19 cellular contexts compared by ENCODE assay signal in genomic region chr18:79392226-79392625, GRCh38. TPM values are rescaled to one million over a fixed set of nuclear protein-coding genes. Genes with fewer than 3 reads are reported as not detected.
A peak's percentile ranks its signal among the peaks of the same experiment; 100 is the strongest.
DNase-seq lines count a peak whose midpoint lies in the region; ATAC-seq and TF ChIP-seq lines count a peak whose summit lies in the region.
"Had no signal": no experiment of that assay in that cellular context is flagged by ENCODE, and none has a peak within 500 bp of the region (broad histone marks: within the 10 kb centered on the region; RNA-seq: fewer than 3 reads in every experiment).

No MANE protein-coding gene starts in this region.

- H3K4me1 Mint-ChIP-seq in activated CD4-positive, alpha-beta memory T cell treated with anti-CD3 and anti-CD28 coated beads, Interleukin-2, amount 10 ng/mL, durations not matched to agents 7 days and 5 days, result peaks cover 14% of the 10 kb centered on the region
- peaks cover 12% of the 10 kb centered on the region for H3K4me1 Mint-ChIP-seq in activated CD4-positive, alpha-beta memory T cell treated with anti-CD3 and anti-CD28 coated beads for 36 hours (ENCODE audit: low read depth)
- H3K4me1 Mint-ChIP-seq in endothelial cell (ENCODE audit: unreplicated experiment), result peaks cover 31% of the 10 kb centered on the region

- H3K4me3 Mint-ChIP-seq in activated CD4-positive, alpha-beta memory T cell treated with anti-CD3 and anti-CD28 coated beads, Interleukin-2, amount 10 ng/mL, durations not matched to agents 7 days and 5 days, result peak overlapping the region; percentile 21
- H3K4me3 Mint-ChIP-seq in activated CD4-positive, alpha-beta memory T cell treated with anti-CD3 and anti-CD28 coated beads for 36 hours, result no peak overlapping the region
- H3K4me3 Mint-ChIP-seq in endothelial cell (ENCODE audit: unreplicated experiment), result no peak overlapping the region

- TF ChIP-seq EP300 in sigmoid colon (IDR thresholded peaks at IDR 0.05), result no peak

- no peaks in the 10 kb centered on the region for H3K36me3 ChIP-seq in RWPE2 (ENCODE audit: low read depth)
- H3K36me3 ChIP-seq in sigmoid colon, result no peaks in the 10 kb centered on the region
- H3K36me3 ChIP-seq: BLaER1 treated with 17β-estradiol and CSF1 and Interleukin-3, amounts not matched to agents 10 nM and 100 nM; heart left ventricle; lower lobe of right lung had no signal

- WGBS in sigmoid colon, 2 donors, result 76 to 88% methylated on average over 8 of the region's 8 CpGs

- no peak overlapping the region for H3K4me3 ChIP-seq in RWPE2 (ENCODE audit: severe bottlenecking)
- H3K4me3 ChIP-seq in sigmoid colon, result no peak overlapping the region

- no peak for DNase-seq in activated CD4-positive, alpha-beta memory T cell treated with anti-CD3 and anti-CD28 coated beads, Interleukin-2, amount 10 ng/mL, durations not matched to agents 7 days and 5 days
- DNase-seq in activated CD4-positive, alpha-beta memory T cell treated with anti-CD3 and anti-CD28 coated beads for 36 hours, result no peak
- peak; percentile 18 for DNase-seq in RWPE2 (ENCODE audit: low spot score)
- DNase-seq in endothelial cell (ENCODE audit: low spot score), result no peak
- DNase-seq in sigmoid colon, result peak; percentile 58
- DNase-seq in cerebellar cortex (ENCODE audit: low spot score), result no peak
- DNase-seq in A172 (ENCODE audit: low spot score), result no peak
- DNase-seq: activated CD4-positive, alpha-beta T cell treated with anti-CD3 and anti-CD28 coated beads, Interleukin-2, amount 10 ng/mL, durations not matched to agents 24 days and 14 days; activated T-cell treated with anti-CD3 and anti-CD28 coated beads, Interleukin-2, amount 50 U/mL, for 24 hours; amygdala; cerebellar nuclear complex; heart left ventricle; lower lobe of right lung; NCI-H1417; SK-N-SH; small intestine; stimulated activated CD4-positive, alpha-beta T cell treated with anti-CD3 and anti-CD28 coated beads, Interleukin-4, amount 100 ng/mL, for 4 hours had no signal

- CTCF ChIA-PET in activated CD4-positive, alpha-beta memory T cell treated with anti-CD3 and anti-CD28 coated beads, Interleukin-2, amount 10 ng/mL, durations not matched to agents 7 days and 5 days (lab: Charles Lee), result interaction anchor here (0.7 to 2.1 kb wide), 4 partner anchors 11 to 138 kb away, joined by 4 to 11 read pairs (median 4); no protein-coding TSS in a partner anchor
- CTCF ChIA-PET in activated CD4-positive, alpha-beta memory T cell treated with anti-CD3 and anti-CD28 coated beads for 36 hours (lab: Charles Lee), result interaction anchor here (1.5 to 2.1 kb wide), 2 partner anchors 12 to 15 kb away, joined by 4 to 22 read pairs; no protein-coding TSS in a partner anchor

- peaks cover 48% of the 10 kb centered on the region for H3K27me3 Mint-ChIP-seq in activated CD4-positive, alpha-beta memory T cell treated with anti-CD3 and anti-CD28 coated beads, Interleukin-2, amount 10 ng/mL, durations not matched to agents 7 days and 5 days
- H3K27me3 Mint-ChIP-seq in activated CD4-positive, alpha-beta memory T cell treated with anti-CD3 and anti-CD28 coated beads for 36 hours, result peaks cover 4% of the 10 kb centered on the region
- H3K27me3 Mint-ChIP-seq in endothelial cell (ENCODE audit: unreplicated experiment), result peaks cover 26% of the 10 kb centered on the region

- intact Hi-C loops in activated CD4-positive, alpha-beta memory T cell treated with anti-CD3 and anti-CD28 coated beads for 36 hours (cut with micrococcal nuclease), result no loop called here
- intact Hi-C loops in sigmoid colon (cut with DNase I), result loop anchor here (5.0 kb wide), 1 partner anchor 195 kb away; no protein-coding TSS in a partner anchor

- TF ChIP-seq POLR2A in sigmoid colon (IDR thresholded peaks at IDR 0.05), result no peak

- ATAC-seq in RWPE2 (ENCODE audit: low read depth) (no peak), HG03025 (IDR thresholded peaks at IDR 0.05; ENCODE audit: low FRiP score, unreplicated experiment) (no peak)
- ATAC-seq: heart left ventricle, lower lobe of right lung had no signal

- H3K4me1 ChIP-seq in RWPE2 (ENCODE audit: insufficient read depth, poor library complexity, severe bottlenecking) (no peaks in the 10 kb centered on the region), sigmoid colon (peaks cover 0 to 33% (median 29%) of the 10 kb centered on the region in 4 donors)

- no peaks in the 10 kb centered on the region for H3K36me3 Mint-ChIP-seq in activated CD4-positive, alpha-beta memory T cell treated with anti-CD3 and anti-CD28 coated beads, Interleukin-2, amount 10 ng/mL, durations not matched to agents 7 days and 5 days (ENCODE audit: low read depth)
- H3K36me3 Mint-ChIP-seq in activated CD4-positive, alpha-beta memory T cell treated with anti-CD3 and anti-CD28 coated beads for 36 hours, result peaks cover under 1% of the 10 kb centered on the region
- peaks cover 7% of the 10 kb centered on the region for H3K36me3 Mint-ChIP-seq in endothelial cell (ENCODE audit: low read depth, unreplicated experiment)

- no peak for TF ChIP-seq CTCF in RWPE2 (IDR thresholded peaks at IDR 0.05; ENCODE audit: poor library complexity, severe bottlenecking)
- TF ChIP-seq CTCF in endothelial cell (IDR thresholded peaks at IDR 0.05; ENCODE audit: unreplicated experiment), result no peak
- no peak for TF ChIP-seq CTCF in sigmoid colon (IDR thresholded peaks at IDR 0.05)

- no peaks in the 10 kb centered on the region for H3K9me3 ChIP-seq in RWPE2 (ENCODE audit: severe bottlenecking)
- H3K9me3 ChIP-seq in sigmoid colon, result no peaks in the 10 kb centered on the region
- H3K9me3 ChIP-seq: BLaER1 treated with 17β-estradiol and CSF1 and Interleukin-3, amounts not matched to agents 10 nM and 100 nM; heart left ventricle; lower lobe of right lung; SK-N-SH had no signal

- POLR2A ChIA-PET in activated CD4-positive, alpha-beta memory T cell treated with anti-CD3 and anti-CD28 coated beads, Interleukin-2, amount 10 ng/mL, durations not matched to agents 7 days and 5 days (lab: Charles Lee), result interaction anchor here (1.0 to 2.7 kb wide), 3 partner anchors 13 to 124 kb away, joined by 3 to 28 read pairs (median 6); no protein-coding TSS in a partner anchor
- POLR2A ChIA-PET in activated CD4-positive, alpha-beta memory T cell treated with anti-CD3 and anti-CD28 coated beads for 36 hours (lab: Charles Lee), result interaction anchor here (0.7 to 7.5 kb wide), 4 partner anchors 13 to 289 kb away, joined by 3 to 63 read pairs (median 8); no protein-coding TSS in a partner anchor

- H3K27me3 ChIP-seq in RWPE2 (ENCODE audit: insufficient read depth, poor library complexity, severe bottlenecking) (peaks cover 25% of the 10 kb centered on the region), sigmoid colon (no peaks in the 10 kb centered on the region)

- H3K27ac Mint-ChIP-seq in activated CD4-positive, alpha-beta memory T cell treated with anti-CD3 and anti-CD28 coated beads, Interleukin-2, amount 10 ng/mL, durations not matched to agents 7 days and 5 days, result no peak overlapping the region
- no peak overlapping the region for H3K27ac Mint-ChIP-seq in activated CD4-positive, alpha-beta memory T cell treated with anti-CD3 and anti-CD28 coated beads for 36 hours
- H3K27ac Mint-ChIP-seq in endothelial cell (ENCODE audit: unreplicated experiment), result peak overlapping the region; percentile 33

- H3K27ac ChIP-seq in RWPE2 (ENCODE audit: poor library complexity, severe bottlenecking) (no peak overlapping the region), sigmoid colon (no peak overlapping the region)

- no peaks in the 10 kb centered on the region for H3K9me3 Mint-ChIP-seq in activated CD4-positive, alpha-beta memory T cell treated with anti-CD3 and anti-CD28 coated beads, Interleukin-2, amount 10 ng/mL, durations not matched to agents 7 days and 5 days
- no peaks in the 10 kb centered on the region for H3K9me3 Mint-ChIP-seq in activated CD4-positive, alpha-beta memory T cell treated with anti-CD3 and anti-CD28 coated beads for 36 hours
- no peaks in the 10 kb centered on the region for H3K9me3 Mint-ChIP-seq in endothelial cell (ENCODE audit: unreplicated experiment)
- H3K9me3 Mint-ChIP-seq: activated CD4-positive, alpha-beta T cell treated with anti-CD3 and anti-CD28 coated beads, Interleukin-2, amount 10 ng/mL, durations not matched to agents 24 days and 14 days; activated T-cell treated with anti-CD3 and anti-CD28 coated beads, Interleukin-2, amount 50 U/mL, for 24 hours had no signal

RNA-seq across cellular contexts. Expression of gene NFATC1, which starts 3.5 kb away (rescaled TPM):
- total RNA-seq in activated CD4-positive, alpha-beta memory T cell treated with anti-CD3 and anti-CD28 coated beads, Interleukin-2, amount 10 ng/mL, durations not matched to agents 7 days and 5 days, result 10 to 100 TPM; 43.8 to 44.5 TPM
- total RNA-seq in activated CD4-positive, alpha-beta memory T cell treated with anti-CD3 and anti-CD28 coated beads for 36 hours, result 10 to 100 TPM; 83.7 to 85.4 TPM
- total RNA-seq in endothelial cell (ENCODE audit: unreplicated experiment) (40.6 TPM), sigmoid colon (10 to 100 TPM in 3 of 4 donors, 1 to 10 TPM in 1; 7.3 to 13.8 (median 11.1) TPM)
- polyA plus RNA-seq in sigmoid colon, result 10 to 100 TPM in 1 of 3 donors, 1 to 10 TPM in 2; 1.6 to 12.4 (median 2.4) TPM
- 6.5 and 7.7 TPM in 2 replicates for total RNA-seq in A172 (2014; rRNA removed; shearing (Covaris generic))

Comparison
In these comparisons a context has a peak if more than half of its experiments do, and no peak if none do; other contexts are left out.
1. DNase-seq: peak in RWPE2 (single experiment) and sigmoid colon (single experiment); none in activated CD4-positive, alpha-beta memory T cell treated with anti-CD3 and anti-CD28 coated beads, Interleukin-2, amount 10 ng/mL, durations not matched to agents 7 days and 5 days (single experiment), activated CD4-positive, alpha-beta memory T cell treated with anti-CD3 and anti-CD28 coated beads for 36 hours (single experiment), endothelial cell (single experiment), cerebellar cortex (single experiment) and A172 (single experiment).